ENCODE assay signal across 2 cellular contexts in the genomic region with DNA sequence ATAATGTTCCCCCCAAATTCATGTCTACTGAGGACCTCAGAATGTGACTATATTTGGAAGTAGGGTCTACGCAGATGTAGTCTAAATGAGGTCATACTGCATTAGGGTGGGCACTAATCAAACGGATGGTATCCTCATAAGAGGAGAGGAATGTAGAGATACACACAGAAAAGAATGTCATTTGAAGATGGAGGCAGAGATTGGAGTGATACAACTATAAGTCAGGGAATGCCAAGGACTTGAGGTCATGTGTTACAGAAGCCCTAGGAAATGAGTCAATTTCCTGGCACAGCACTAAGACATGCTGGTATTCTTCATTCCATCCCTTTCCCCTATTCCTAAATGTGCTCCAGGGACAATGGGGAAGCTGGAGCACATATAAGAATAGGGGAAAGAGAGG.
TF ChIP-seq lines count a peak whose summit lies in the region.

No MANE protein-coding gene starts in this region.

TF ChIP-seq in endothelial cell of umbilical vein, 7 proteins besides CTCF, POLR2A, EP300 and RAD21:
- TF ChIP-seq FOS (IDR thresholded peaks at IDR 0.05; ENCODE audit: borderline replicate concordance, insufficient read depth, low read length) (peak; percentile 98), POLR2AphosphoS5 (IDR thresholded peaks at IDR 0.05; ENCODE audit: insufficient read depth, low read depth, low read length) (peak; percentile 86), GATA2 (IDR thresholded peaks at IDR 0.05; ENCODE audit: insufficient read depth, insufficient read length, low read depth, low read length) (peak; percentile 100), MYC (IDR thresholded peaks at IDR 0.05; ENCODE audit: low read depth, low read length) (no peak), EZH2 (IDR thresholded peaks at IDR 0.05; ENCODE audit: borderline replicate concordance, low read depth, low read length, severe bottlenecking) (no peak), JUN (IDR thresholded peaks at IDR 0.05; ENCODE audit: borderline replicate concordance, insufficient read depth, insufficient read length, low read depth) (peak; percentile 100)
- TF ChIP-seq, protein P1, sequence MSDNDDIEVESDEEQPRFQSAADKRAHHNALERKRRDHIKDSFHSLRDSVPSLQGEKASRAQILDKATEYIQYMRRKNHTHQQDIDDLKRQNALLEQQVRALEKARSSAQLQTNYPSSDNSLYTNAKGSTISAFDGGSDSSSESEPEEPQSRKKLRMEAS (IDR thresholded peaks at IDR 0.05; ENCODE audit: insufficient read depth, insufficient read length): peak; percentile 13

TF ChIP-seq in HEK293T, 16 proteins besides CTCF, POLR2A, EP300 and RAD21 (continued from another document):
- no peak for TF ChIP-seq CTBP1 (IDR thresholded peaks at IDR 0.05; ENCODE audit: borderline replicate concordance)
- no peak for TF ChIP-seq SP1 (IDR thresholded peaks at IDR 0.05)
- TF ChIP-seq TARDBP (IDR thresholded peaks at IDR 0.05): no peak
